In the genomic region with DNA sequence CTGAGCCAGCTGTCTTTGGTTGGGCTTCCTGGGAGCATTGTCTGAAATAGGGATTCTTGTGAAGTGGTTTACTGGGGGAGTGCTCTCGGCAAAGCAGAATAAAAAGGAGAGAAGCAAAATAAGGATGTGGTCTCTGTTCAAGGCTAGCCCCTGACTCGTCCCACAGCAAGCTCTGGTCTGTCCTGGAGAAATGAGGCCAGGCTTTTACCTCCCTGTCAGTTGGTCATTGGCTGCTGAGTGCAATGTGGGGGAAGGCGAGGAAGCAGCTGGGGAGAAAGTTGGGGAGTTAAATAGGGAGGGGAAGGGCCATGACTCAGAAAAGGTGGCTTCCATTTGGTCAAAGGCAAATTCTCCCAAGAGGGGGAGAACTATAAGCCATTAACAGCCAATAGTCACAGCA, we compare ENCODE assay signal across 21 cellular contexts.
DNase-seq lines count a peak whose midpoint lies in the region; ATAC-seq and TF ChIP-seq lines count a peak whose summit lies in the region.
"Had no signal": no experiment of that assay in that cellular context is flagged by ENCODE, and none has a peak within 500 bp of the region (broad histone marks: within the 10 kb centered on the region; RNA-seq: fewer than 3 reads in every experiment).

No MANE protein-coding gene starts in this region.

- no peak overlapping the region for H2AFZ ChIP-seq in neural progenitor cell (replicated peaks)

- H3K27ac ChIP-seq in neural progenitor cell, result no peak overlapping the region

- H3K27me3 Mint-ChIP-seq in activated naive CD4-positive, alpha-beta T cell treated with anti-CD3 and anti-CD28 coated beads, Interleukin-2, amount 50 U/mL, for 24 hours, result no peaks in the 10 kb centered on the region
- peaks cover 2% of the 10 kb centered on the region for H3K27me3 Mint-ChIP-seq in neural progenitor cell (ENCODE audit: insufficient read depth, low read depth)
- H3K27me3 Mint-ChIP-seq: B cell had no signal

- DNase-seq in activated naive CD4-positive, alpha-beta T cell (lab: John Stamatoyannopoulos, UW), result no peak
- DNase-seq in UCSD-AML1 (lab: John Stamatoyannopoulos, UW; ENCODE audit: unreplicated experiment), result peak; percentile 43
- peak; percentile 90 for DNase-seq in myocyte (ENCODE audit: low read depth)
- DNase-seq in NCI-H1417 (lab: John Stamatoyannopoulos, UW), result no peak
- DNase-seq in neural progenitor cell (ENCODE audit: low spot score), result no peak
- DNase-seq in HuH-7 (ENCODE audit: low spot score), result no peak
- DNase-seq: 8988T; COR-L47; DMS 273 treated with DMSO at 0.1 percent for 48 hours; DND-41; H7; NCI-H1092 treated with DMSO at 0.1 percent for 48 hours; NCI-H2081 treated with DMSO at 0.1 percent for 48 hours; NCI-H510A; NCI-H748 treated with DMSO at 0.1 percent for 48 hours; NK-92 treated with Interleukin-12 subunit alpha and Interleukin-12 subunit beta, amount 100 ng/mL, for 24 hours; SHP77; SK-N-SH had no signal

- H3K9me3 Mint-ChIP-seq in activated naive CD4-positive, alpha-beta T cell treated with anti-CD3 and anti-CD28 coated beads, Interleukin-2, amount 50 U/mL, for 24 hours, result no peaks in the 10 kb centered on the region
- H3K9me3 Mint-ChIP-seq in neural progenitor cell, result no peaks in the 10 kb centered on the region

- H3K4me3 Mint-ChIP-seq in activated naive CD4-positive, alpha-beta T cell treated with anti-CD3 and anti-CD28 coated beads, Interleukin-2, amount 50 U/mL, for 24 hours, result no peak overlapping the region
- no peak overlapping the region for H3K4me3 Mint-ChIP-seq in neural progenitor cell
- H3K4me3 Mint-ChIP-seq: B cell had no signal

- H3K9ac ChIP-seq in neural progenitor cell, result no peak overlapping the region
- H3K9ac ChIP-seq: SK-N-SH had no signal

- no peaks in the 10 kb centered on the region for H3K79me2 ChIP-seq in neural progenitor cell (ENCODE audit: low read depth)

- H3K36me3 Mint-ChIP-seq in activated naive CD4-positive, alpha-beta T cell treated with anti-CD3 and anti-CD28 coated beads, Interleukin-2, amount 50 U/mL, for 24 hours, result no peaks in the 10 kb centered on the region
- H3K36me3 Mint-ChIP-seq in neural progenitor cell, result no peaks in the 10 kb centered on the region

- H3K36me3 ChIP-seq in neural progenitor cell, result no peaks in the 10 kb centered on the region

- H3K4me2 ChIP-seq in neural progenitor cell, result no peak overlapping the region
- H3K4me2 ChIP-seq: SK-N-SH had no signal

- H3K4me3 ChIP-seq in neural progenitor cell, result no peak overlapping the region

- no peaks in the 10 kb centered on the region for H3F3A ChIP-seq in neural progenitor cell (ENCODE audit: low read depth)

- H3K4me1 ChIP-seq in neural progenitor cell, result no peaks in the 10 kb centered on the region

- no peaks in the 10 kb centered on the region for H4K20me1 ChIP-seq in neural progenitor cell (ENCODE audit: low read depth)

- H3K27me3 ChIP-seq in neural progenitor cell, result no peaks in the 10 kb centered on the region

- peak overlapping the region; percentile 46 for H3K27ac Mint-ChIP-seq in activated naive CD4-positive, alpha-beta T cell treated with anti-CD3 and anti-CD28 coated beads, Interleukin-2, amount 50 U/mL, for 24 hours
- no peak overlapping the region for H3K27ac Mint-ChIP-seq in neural progenitor cell
- H3K27ac Mint-ChIP-seq: B cell had no signal

- H3K4me1 Mint-ChIP-seq in activated naive CD4-positive, alpha-beta T cell treated with anti-CD3 and anti-CD28 coated beads, Interleukin-2, amount 50 U/mL, for 24 hours, result peaks cover 8% of the 10 kb centered on the region
- H3K4me1 Mint-ChIP-seq in neural progenitor cell, result peaks cover 8% of the 10 kb centered on the region

- no peak for ATAC-seq in HG03457 (IDR thresholded peaks at IDR 0.05; ENCODE audit: unreplicated experiment)

- TF ChIP-seq CTCF in neural progenitor cell (IDR thresholded peaks at IDR 0.05), result no peak

- H3K9me3 ChIP-seq in neural progenitor cell (ENCODE audit: low read depth), result no peaks in the 10 kb centered on the region
- H3K9me3 ChIP-seq: SK-N-SH had no signal

Comparison
In these comparisons a context has a peak if more than half of its experiments do, and no peak if none do; other contexts are left out.
1. DNase-seq: peak in UCSD-AML1 (single experiment) and myocyte (single experiment); none in activated naive CD4-positive, alpha-beta T cell (0 of 4), NCI-H1417 (0 of 3), neural progenitor cell (single experiment) and HuH-7 (single experiment).